In the genomic region with DNA sequence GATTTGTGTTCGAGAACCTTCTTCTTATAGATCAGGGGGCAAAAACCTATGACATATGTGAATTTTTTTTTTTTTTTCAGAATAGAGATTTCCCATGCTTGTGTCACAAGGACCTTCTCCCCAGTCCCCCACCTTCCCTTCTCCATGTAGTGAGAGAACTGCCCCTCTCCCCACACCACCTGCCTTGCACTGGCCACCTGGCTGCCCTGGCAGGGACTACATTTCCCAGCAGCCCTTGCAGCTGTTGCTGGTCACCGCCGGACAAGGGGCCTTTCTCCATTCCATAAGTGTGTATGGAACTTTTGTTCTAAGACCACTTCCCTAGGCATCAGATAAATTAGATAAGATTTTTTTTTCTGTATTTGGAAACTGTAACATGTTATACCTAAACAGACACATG, we compare ENCODE assay signal across 1 cellular context.
TF ChIP-seq lines count a peak whose summit lies in the region.

No MANE protein-coding gene starts in this region.

TF ChIP-seq in H1, 55 proteins besides CTCF, POLR2A, EP300 and RAD21:
- TF ChIP-seq, protein P1, sequence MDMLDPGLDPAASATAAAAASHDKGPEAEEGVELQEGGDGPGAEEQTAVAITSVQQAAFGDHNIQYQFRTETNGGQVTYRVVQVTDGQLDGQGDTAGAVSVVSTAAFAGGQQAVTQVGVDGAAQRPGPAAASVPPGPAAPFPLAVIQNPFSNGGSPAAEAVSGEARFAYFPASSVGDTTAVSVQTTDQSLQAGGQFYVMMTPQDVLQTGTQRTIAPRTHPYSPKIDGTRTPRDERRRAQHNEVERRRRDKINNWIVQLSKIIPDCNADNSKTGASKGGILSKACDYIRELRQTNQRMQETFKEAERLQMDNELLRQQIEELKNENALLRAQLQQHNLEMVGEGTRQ (IDR thresholded peaks at IDR 0.05; ENCODE audit: low read length) = no peak
- peak; percentile 41; the same call in 1 of the 2 replicates for TF ChIP-seq SIX5 (IDR thresholded peaks at IDR 0.05; ENCODE audit: low read depth, low read length)
